Comparison of ENCODE assay signal across 17 cellular contexts in genomic region chr1:101992816-101993575, GRCh38. TPM values are rescaled to one million over a fixed set of nuclear protein-coding genes. Genes with fewer than 3 reads are reported as not detected.
DNase-seq lines count a peak whose midpoint lies in the region; ATAC-seq, FAIRE-seq and TF ChIP-seq lines count a peak whose summit lies in the region.
"Had no signal": no experiment of that assay in that cellular context is flagged by ENCODE, and none has a peak within 500 bp of the region (broad histone marks: within the 10 kb centered on the region; RNA-seq: fewer than 3 reads in every experiment).

No MANE protein-coding gene starts in this region.

- no peak overlapping the region for H3K4me3 Mint-ChIP-seq in CD14-positive monocyte
- no peak overlapping the region for H3K4me3 Mint-ChIP-seq in activated CD8-positive, alpha-beta T cell treated with anti-CD3 and anti-CD28 coated beads, Interleukin-2, amount 10 ng/mL, durations not matched to agents 7 days and 5 days
- H3K4me3 Mint-ChIP-seq: CD4-positive, CD25-positive, alpha-beta regulatory T cell; H9 had no signal

- H3K27ac ChIP-seq in A673 (ENCODE audit: low read depth, low read length, poor library complexity, severe bottlenecking) (peak overlapping the region; percentile 85), cingulate gyrus (ENCODE audit: low read depth, low read length) (peak overlapping the region; percentile 32)
- H3K27ac ChIP-seq: KMS-11 had no signal

- H3K9me3 ChIP-seq in A673 (ENCODE audit: low read depth, low read length, poor library complexity, severe bottlenecking), result peaks cover 4% of the 10 kb centered on the region

- no peaks in the 10 kb centered on the region for H3K27me3 ChIP-seq in A673 (replicated peaks; ENCODE audit: insufficient read depth, low read depth, low read length, poor library complexity)

- H3K27ac Mint-ChIP-seq in CD14-positive monocyte, result no peak overlapping the region
- no peak overlapping the region for H3K27ac Mint-ChIP-seq in activated CD8-positive, alpha-beta T cell treated with anti-CD3 and anti-CD28 coated beads, Interleukin-2, amount 10 ng/mL, durations not matched to agents 7 days and 5 days
- H3K27ac Mint-ChIP-seq in activated naive CD4-positive, alpha-beta T cell treated with anti-CD3 and anti-CD28 coated beads, Interleukin-2, amount 50 U/mL, for 72 hours, result no peak overlapping the region
- H3K27ac Mint-ChIP-seq: CD4-positive, CD25-positive, alpha-beta regulatory T cell; H9 had no signal

- peak overlapping the region; percentile 74 for H3K4me3 ChIP-seq in A673 (ENCODE audit: low read depth, low read length, poor library complexity, severe bottlenecking)

- TF ChIP-seq CTCF in A673 (conservative IDR thresholded peaks at IDR 0.05; ENCODE audit: low read depth, low read length) (peak; percentile 32; the same call in 1 of the 2 replicates), D721Med (IDR thresholded peaks at IDR 0.05; ENCODE audit: insufficient read depth, missing control alignments) (no peak), CD14-positive monocyte (IDR thresholded peaks at IDR 0.05) (no peak)

- peak; percentile 51 for FAIRE-seq in D721Med (lab: Jason Lieb, UNC)
- FAIRE-seq: GM12891 had no signal

- intact Hi-C loops in A673 (cut with micrococcal nuclease; ENCODE audit: unreplicated experiment), result loop anchor here (1.0 to 10.0 kb wide), 6 partner anchors 88 to 982 kb away; no protein-coding TSS in a partner anchor
- intact Hi-C loops in CD14-positive monocyte (cut with micrococcal nuclease), result no loop called here

- H3K4me1 ChIP-seq in A673 (ENCODE audit: insufficient read depth, low read length, poor library complexity, severe bottlenecking), result peaks cover 38% of the 10 kb centered on the region

- peaks cover 9 to 15% (median 13%) of the 10 kb centered on the region in 3 donors for H3K27me3 Mint-ChIP-seq in CD14-positive monocyte (ENCODE audit: low read depth in 3 of 3)
- peaks cover 7% of the 10 kb centered on the region for H3K27me3 Mint-ChIP-seq in activated CD8-positive, alpha-beta T cell treated with anti-CD3 and anti-CD28 coated beads, Interleukin-2, amount 10 ng/mL, durations not matched to agents 7 days and 5 days (ENCODE audit: low read depth)
- H3K27me3 Mint-ChIP-seq: CD4-positive, CD25-positive, alpha-beta regulatory T cell had no signal

- DNase-seq in A673 (ENCODE audit: low spot score), result peak; percentile 86
- no peak for DNase-seq in D721Med (ENCODE audit: insufficient read length, low spot score)
- peak; percentile 80 for DNase-seq in OCI-M1 (lab: John Stamatoyannopoulos, UW)
- DNase-seq in CD14-positive monocyte (ENCODE audit: low spot score), result no peak
- no peak for DNase-seq in SIG-M5 treated with dmso at 0.1 percent for 504 hours (lab: John Stamatoyannopoulos, UW; ENCODE audit: unreplicated experiment)
- DNase-seq in activated CD8-positive, alpha-beta T cell treated with anti-CD3 and anti-CD28 coated beads, Interleukin-2, amount 10 ng/mL, durations not matched to agents 7 days and 5 days, result no peak
- no peak for DNase-seq in activated naive CD4-positive, alpha-beta T cell treated with anti-CD3 and anti-CD28 coated beads, Interleukin-2, amount 50 U/mL, for 72 hours (ENCODE audit: low spot score in 2 of 2)
- DNase-seq: CD4-positive, CD25-positive, alpha-beta regulatory T cell; H9; NCI-H187; NCI-H2171; T-helper 1 cell had no signal

- H3K4me1 Mint-ChIP-seq in CD14-positive monocyte, result no peaks in the 10 kb centered on the region
- H3K4me1 Mint-ChIP-seq in activated CD8-positive, alpha-beta T cell treated with anti-CD3 and anti-CD28 coated beads, Interleukin-2, amount 10 ng/mL, durations not matched to agents 7 days and 5 days (ENCODE audit: low read depth), result no peaks in the 10 kb centered on the region
- H3K4me1 Mint-ChIP-seq: CD4-positive, CD25-positive, alpha-beta regulatory T cell had no signal

- no peaks in the 10 kb centered on the region for H3K36me3 Mint-ChIP-seq in CD14-positive monocyte
- no peaks in the 10 kb centered on the region for H3K36me3 Mint-ChIP-seq in activated CD8-positive, alpha-beta T cell treated with anti-CD3 and anti-CD28 coated beads, Interleukin-2, amount 10 ng/mL, durations not matched to agents 7 days and 5 days (ENCODE audit: low read depth)
- H3K36me3 Mint-ChIP-seq in activated naive CD4-positive, alpha-beta T cell treated with anti-CD3 and anti-CD28 coated beads, Interleukin-2, amount 50 U/mL, for 72 hours, result no peaks in the 10 kb centered on the region
- H3K36me3 Mint-ChIP-seq: CD4-positive, CD25-positive, alpha-beta regulatory T cell had no signal

- no TSS peak for BruUV-seq in A673 (replicated peaks; lab: Mats Ljungman, UMichigan)

- CTCF ChIA-PET in A673 (lab: Charles Lee), result interaction anchor here (0.6 to 1.4 kb wide), 4 partner anchors 146 to 201 kb away, joined by 3 to 9 read pairs (median 5); no protein-coding TSS in a partner anchor
- CTCF ChIA-PET in activated CD8-positive, alpha-beta T cell treated with anti-CD3 and anti-CD28 coated beads, Interleukin-2, amount 10 ng/mL, durations not matched to agents 7 days and 5 days (lab: Charles Lee), result no interaction called here

- POLR2A ChIA-PET in A673 (lab: Charles Lee; ENCODE audit: low non-redundant PET), result interaction anchor here (0.7 kb wide), 1 partner anchor 20 kb away, joined by 4 read pairs; no protein-coding TSS in a partner anchor
- POLR2A ChIA-PET in activated CD8-positive, alpha-beta T cell treated with anti-CD3 and anti-CD28 coated beads, Interleukin-2, amount 10 ng/mL, durations not matched to agents 7 days and 5 days (lab: Charles Lee), result no interaction called here

- H3K36me3 ChIP-seq in A673 (ENCODE audit: insufficient read depth, low read length, poor library complexity, severe bottlenecking), result peaks cover 17% of the 10 kb centered on the region

- H3K9me3 Mint-ChIP-seq in CD14-positive monocyte, result peaks cover 0 to 5% (median 0%) of the 10 kb centered on the region in 7 donors
- H3K9me3 Mint-ChIP-seq in activated CD8-positive, alpha-beta T cell treated with anti-CD3 and anti-CD28 coated beads, Interleukin-2, amount 10 ng/mL, durations not matched to agents 7 days and 5 days (ENCODE audit: insufficient read depth), result no peaks in the 10 kb centered on the region
- H3K9me3 Mint-ChIP-seq in activated naive CD4-positive, alpha-beta T cell treated with anti-CD3 and anti-CD28 coated beads, Interleukin-2, amount 50 U/mL, for 72 hours, result no peaks in the 10 kb centered on the region
- H3K9me3 Mint-ChIP-seq: H9 had no signal

- no peak for ATAC-seq in activated CD8-positive, alpha-beta T cell treated with anti-CD3 and anti-CD28 coated beads, Interleukin-2, amount 10 ng/mL, durations not matched to agents 7 days and 5 days
- ATAC-seq in activated naive CD4-positive, alpha-beta T cell treated with anti-CD3 and anti-CD28 coated beads, Interleukin-2, amount 50 U/mL, for 72 hours, result no peak
- ATAC-seq: Panc1 had no signal

RNA-seq across cellular contexts. Expression of gene OLFM3, which starts 3.7 kb away (rescaled TPM):
- total RNA-seq in A673 (2021), result 85.0 and 88.7 TPM in 2 replicates
- polyA plus RNA-seq in CD14-positive monocyte, result not detected
- total RNA-seq in activated CD8-positive, alpha-beta T cell treated with anti-CD3 and anti-CD28 coated beads, Interleukin-2, amount 10 ng/mL, durations not matched to agents 7 days and 5 days, result not detected
- not detected for total RNA-seq in activated naive CD4-positive, alpha-beta T cell treated with anti-CD3 and anti-CD28 coated beads, Interleukin-2, amount 50 U/mL, for 72 hours
- total RNA-seq: CD4-positive, CD25-positive, alpha-beta regulatory T cell had no signal
- polyA plus RNA-seq: AG04450; CD4-positive, CD25-positive, alpha-beta regulatory T cell had no signal

Comparison
In these comparisons a context has a peak if more than half of its experiments do, and no peak if none do; other contexts are left out.
1. DNase-seq: peak in A673 (single experiment) and OCI-M1 (single experiment); none in D721Med (single experiment), CD14-positive monocyte (single experiment), SIG-M5 treated with dmso at 0.1 percent for 504 hours (single experiment), activated CD8-positive, alpha-beta T cell treated with anti-CD3 and anti-CD28 coated beads, Interleukin-2, amount 10 ng/mL, durations not matched to agents 7 days and 5 days (single experiment) and activated naive CD4-positive, alpha-beta T cell treated with anti-CD3 and anti-CD28 coated beads, Interleukin-2, amount 50 U/mL, for 72 hours (0 of 2).
2. RNA of gene OLFM3, which starts 3.7 kb away (total RNA-seq): 85.0 to 88.7 TPM in A673; not detected in activated CD8-positive, alpha-beta T cell treated with anti-CD3 and anti-CD28 coated beads, Interleukin-2, amount 10 ng/mL, durations not matched to agents 7 days and 5 days and not detected in activated naive CD4-positive, alpha-beta T cell treated with anti-CD3 and anti-CD28 coated beads, Interleukin-2, amount 50 U/mL, for 72 hours; every median in the first group is over 10 times any median in the second.